11 cellular contexts compared by ENCODE assay signal in the genomic region with DNA sequence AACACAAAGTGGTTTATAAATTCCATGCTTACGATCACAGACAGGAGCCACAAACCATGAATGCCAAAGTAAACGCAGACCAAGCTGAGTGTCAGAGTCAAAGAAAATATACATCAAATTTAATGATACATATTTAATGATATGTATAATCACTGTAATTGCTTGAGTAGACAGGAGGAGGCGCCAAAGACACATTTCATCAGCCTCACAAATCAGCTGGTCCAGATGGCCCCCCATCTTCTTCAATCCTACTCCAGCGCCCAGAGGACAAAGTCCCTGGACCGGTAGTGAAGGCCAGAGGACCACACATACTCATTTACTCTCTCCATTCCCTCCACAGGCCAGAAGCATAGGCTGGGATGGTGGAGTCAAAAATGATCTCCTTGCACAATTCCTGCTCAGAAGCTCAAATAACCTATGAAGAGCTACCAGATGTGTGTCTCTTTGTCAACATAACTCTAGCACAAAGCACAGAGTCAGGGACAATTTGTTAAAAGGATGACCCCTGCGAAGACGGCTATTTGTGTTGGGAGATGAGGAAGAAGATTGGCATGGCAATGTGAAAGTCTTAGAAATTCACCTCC.
DNase-seq lines count a peak whose midpoint lies in the region; ATAC-seq, FAIRE-seq and TF ChIP-seq lines count a peak whose summit lies in the region.
"Had no signal": no experiment of that assay in that cellular context is flagged by ENCODE, and none has a peak within 500 bp of the region (broad histone marks: within the 10 kb centered on the region; RNA-seq: fewer than 3 reads in every experiment).

No MANE protein-coding gene starts in this region.

- no peak for TF ChIP-seq POLR2A in K562 (conservative IDR thresholded peaks at IDR 0.05)

- TF ChIP-seq CTCF in DND-41 (IDR thresholded peaks at IDR 0.05; ENCODE audit: borderline replicate concordance, extremely low read depth, low read length, poor library complexity, severe bottlenecking) (peak; percentile 65), K562 (IDR thresholded peaks at IDR 0.05 in 2 of 3, conservative IDR thresholded peaks at IDR 0.05 in 1 of 3; ENCODE audit: insufficient read depth in 2 of 3, low read depth in 1 of 3, low read length in 3 of 3) (peak; percentile 32 to 61 (median 53); a peak in 5 of 6 replicates), mesothelial cell of epicardium (IDR thresholded peaks at IDR 0.05; ENCODE audit: unreplicated experiment) (peak; percentile 33)

- H2AFZ ChIP-seq in DND-41 (ENCODE audit: low read depth, low read length) (no peak overlapping the region), K562 (ENCODE audit: low read depth, low read length) (no peak overlapping the region)

- CTCF ChIA-PET in K562 (lab: Yijun Ruan, JAX; ENCODE audit: low intra/inter-chr PET ratio), result interaction anchor here (0.5 to 1.3 kb wide), 2 partner anchors 247 to 303 kb away, joined by 3 to 9 read pairs; no protein-coding TSS in a partner anchor

- ATAC-seq in DND-41 (ENCODE audit: insufficient read depth, low read depth) (no peak), K562 (no peak), GM18909 (IDR thresholded peaks at IDR 0.05; ENCODE audit: poor library complexity, unreplicated experiment) (no peak), HG03045 (IDR thresholded peaks at IDR 0.05; ENCODE audit: unreplicated experiment) (no peak)
- ATAC-seq: effector memory CD8-positive, alpha-beta T cell had no signal

- POLR2A ChIA-PET in K562 (lab: Yijun Ruan, JAX), result no interaction called here

- WGBS in K562 (ENCODE audit: insufficient coverage, low coverage, missing lambda C conversion rate), result 0% methylated on average over 5 of the region's 7 CpGs

- peaks cover 2% of the 10 kb centered on the region for H3K36me3 Mint-ChIP-seq in mesothelial cell of epicardium

- TF ChIP-seq EP300 in K562 (IDR thresholded peaks at IDR 0.05; ENCODE audit: low read length), result no peak

- in situ Hi-C loops in K562 (cut with MboI), result no loop called here

- H3K4me2 ChIP-seq in DND-41 (ENCODE audit: insufficient read depth, low read length) (no peak overlapping the region), K562 (ENCODE audit: insufficient read depth, low read length) (no peak overlapping the region)

- FAIRE-seq in K562 (lab: Jason Lieb, UNC), result no peak

- H3K27me3 Mint-ChIP-seq in mesothelial cell of epicardium (ENCODE audit: low read depth), result peaks cover 3% of the 10 kb centered on the region
- H3K27me3 Mint-ChIP-seq: effector memory CD8-positive, alpha-beta T cell had no signal

- no peak overlapping the region for H3K27ac Mint-ChIP-seq in mesothelial cell of epicardium

- H3K9me3 ChIP-seq in DND-41 (ENCODE audit: insufficient read depth, low read length, severe bottlenecking), result no peaks in the 10 kb centered on the region
- no peaks in the 10 kb centered on the region for H3K9me3 ChIP-seq in K562 (replicated peaks; ENCODE audit: control insufficient read depth, insufficient read depth, low read depth, low read length)

- H3K4me3 ChIP-seq in DND-41 (ENCODE audit: low read depth in 1 of 2, low read length in 2 of 2) (no peak overlapping the region), K562 (no peak overlapping the region)

- intact Hi-C loops in K562 (cut with micrococcal nuclease), result loop anchor here (10.0 kb wide), 1 partner anchor 299 kb away; no protein-coding TSS in a partner anchor
- intact Hi-C loops in posterior cingulate gyrus (cut with DNase I), result no loop called here

- H4K20me1 ChIP-seq in DND-41 (ENCODE audit: insufficient read depth, low read length), result no peaks in the 10 kb centered on the region
- no peaks in the 10 kb centered on the region for H4K20me1 ChIP-seq in K562 (replicated peaks; ENCODE audit: control insufficient read depth, insufficient read depth, low read length)

- H3K79me2 ChIP-seq in DND-41 (ENCODE audit: insufficient read depth, low read length) (no peaks in the 10 kb centered on the region), K562 (ENCODE audit: control insufficient read depth, insufficient read depth, low read length) (no peaks in the 10 kb centered on the region)

- DNase-seq in DND-41 (no peak), HT-29 (ENCODE audit: low spot score) (peak; percentile 36), K562 (ENCODE audit: extremely low read depth in 1 of 4, low spot score in 3 of 4) (peak; percentile 6 to 24 (median 12)), mesothelial cell of epicardium (ENCODE audit: low spot score in 2 of 2, unreplicated experiment in 2 of 2) (no peak), posterior cingulate gyrus (no peak), DMS79 (lab: John Stamatoyannopoulos, UW) (no peak)
- DNase-seq: activated CD4-positive, CD25-positive, alpha-beta regulatory T cell; MV-4-11 had no signal

- H3K9me3 Mint-ChIP-seq in mesothelial cell of epicardium, result peaks cover 8% of the 10 kb centered on the region

- TF ChIP-seq RAD21 in K562 (CRISPR knock-in tag; conservative IDR thresholded peaks at IDR 0.05 in 1 of 2, IDR thresholded peaks at IDR 0.05 in 1 of 2), result peak in 1 of 2 experiments; percentile 52; a peak in 3 of 4 replicates

- H3K9me1 ChIP-seq in K562 (ENCODE audit: control insufficient read depth, insufficient read depth, low read length), result no peaks in the 10 kb centered on the region

- H3K4me3 Mint-ChIP-seq in mesothelial cell of epicardium, result no peak overlapping the region
- H3K4me3 Mint-ChIP-seq: effector memory CD8-positive, alpha-beta T cell had no signal

- peaks cover 12% of the 10 kb centered on the region for H3K4me1 Mint-ChIP-seq in mesothelial cell of epicardium

- H3K4me1 ChIP-seq in DND-41 (ENCODE audit: insufficient read depth, low read length) (peaks cover 38% of the 10 kb centered on the region), K562 (replicated peaks in 1 of 2; ENCODE audit: control insufficient read depth in 2 of 2, insufficient read depth in 2 of 2, low read length in 2 of 2) (no peaks in the 10 kb centered on the region)

- H3K27me3 ChIP-seq in DND-41 (ENCODE audit: insufficient read depth, low read length, poor library complexity) (no peaks in the 10 kb centered on the region), K562 (ENCODE audit: control insufficient read depth in 2 of 2, insufficient read depth in 2 of 2, low read length in 2 of 2) (no peaks in the 10 kb centered on the region; a peak in 1 of 5 replicates)

- BruUV-seq in K562 (replicated peaks; lab: Mats Ljungman, UMichigan), result no TSS peak

- H3K27ac ChIP-seq in DND-41 (ENCODE audit: low read length), result no peak overlapping the region
- no peak overlapping the region for H3K27ac ChIP-seq in K562 (ENCODE audit: extremely low read depth, low read depth, low read length)

- no peak overlapping the region for H3K9ac ChIP-seq in DND-41 (ENCODE audit: low read depth, low read length)
- no peak overlapping the region for H3K9ac ChIP-seq in K562 (ENCODE audit: insufficient read depth in 1 of 2, low read depth in 2 of 2, low read length in 2 of 2)

- H3K36me3 ChIP-seq in DND-41 (ENCODE audit: insufficient read depth, low read length) (peaks cover 10% of the 10 kb centered on the region), K562 (ENCODE audit: control insufficient read depth, insufficient read depth, low read length) (no peaks in the 10 kb centered on the region)

TF ChIP-seq in K562, 482 proteins besides CTCF, POLR2A, EP300 and RAD21:
- TF ChIP-seq SMARCE1 (IDR thresholded peaks at IDR 0.05), result no peak
- TF ChIP-seq TFAP4 (CRISPR knock-in tag; IDR thresholded peaks at IDR 0.05; ENCODE audit: borderline replicate concordance), result peak; percentile 49; the same call in 1 of the 2 replicates
- no peak for TF ChIP-seq EZH2 (IDR thresholded peaks at IDR 0.05; ENCODE audit: borderline replicate concordance, low read depth, low read length)
- TF ChIP-seq ZZZ3 (IDR thresholded peaks at IDR 0.05), result no peak
- no peak for TF ChIP-seq GTF2E2 (tag; IDR thresholded peaks at IDR 0.05)
- TF ChIP-seq, protein P1, sequence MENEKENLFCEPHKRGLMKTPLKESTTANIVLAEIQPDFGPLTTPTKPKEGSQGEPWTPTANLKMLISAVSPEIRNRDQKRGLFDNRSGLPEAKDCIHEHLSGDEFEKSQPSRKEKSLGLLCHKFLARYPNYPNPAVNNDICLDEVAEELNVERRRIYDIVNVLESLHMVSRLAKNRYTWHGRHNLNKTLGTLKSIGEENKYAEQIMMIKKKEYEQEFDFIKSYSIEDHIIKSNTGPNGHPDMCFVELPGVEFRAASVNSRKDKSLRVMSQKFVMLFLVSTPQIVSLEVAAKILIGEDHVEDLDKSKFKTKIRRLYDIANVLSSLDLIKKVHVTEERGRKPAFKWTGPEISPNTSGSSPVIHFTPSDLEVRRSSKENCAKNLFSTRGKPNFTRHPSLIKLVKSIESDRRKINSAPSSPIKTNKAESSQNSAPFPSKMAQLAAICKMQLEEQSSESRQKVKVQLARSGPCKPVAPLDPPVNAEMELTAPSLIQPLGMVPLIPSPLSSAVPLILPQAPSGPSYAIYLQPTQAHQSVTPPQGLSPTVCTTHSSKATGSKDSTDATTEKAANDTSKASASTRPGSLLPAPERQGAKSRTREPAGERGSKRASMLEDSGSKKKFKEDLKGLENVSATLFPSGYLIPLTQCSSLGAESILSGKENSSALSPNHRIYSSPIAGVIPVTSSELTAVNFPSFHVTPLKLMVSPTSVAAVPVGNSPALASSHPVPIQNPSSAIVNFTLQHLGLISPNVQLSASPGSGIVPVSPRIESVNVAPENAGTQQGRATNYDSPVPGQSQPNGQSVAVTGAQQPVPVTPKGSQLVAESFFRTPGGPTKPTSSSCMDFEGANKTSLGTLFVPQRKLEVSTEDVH (IDR thresholded peaks at IDR 0.05; ENCODE audit: low read depth, partially characterized antibody), result no peak
- TF ChIP-seq L3MBTL2 (IDR thresholded peaks at IDR 0.05), result no peak
- no peak for TF ChIP-seq CTBP1 (IDR thresholded peaks at IDR 0.05; ENCODE audit: borderline replicate concordance)
- peak; percentile 22 for TF ChIP-seq DACH1 (IDR thresholded peaks at IDR 0.05; ENCODE audit: partially characterized antibody)
- TF ChIP-seq SMC3 (conservative IDR thresholded peaks at IDR 0.05; ENCODE audit: insufficient read depth, low read depth, low read length), result 0 out of 2 replicates have a peak, but pooled peaks have one; percentile 6

Comparison
In these comparisons a context has a peak if more than half of its experiments do, and no peak if none do; other contexts are left out.
1. DNase-seq: peak in HT-29 (single experiment) and K562 (4 of 4); none in DND-41 (single experiment), mesothelial cell of epicardium (0 of 2), posterior cingulate gyrus (0 of 10) and DMS79 (single experiment).
2. Peak in every context shown above with its lines, with median percentiles within 50 percentile points of each other: CTCF ChIP-seq.